1 cellular context compared by ENCODE assay signal in genomic region chr3:32794487-32795308, GRCh38.
TF ChIP-seq lines count a peak whose summit lies in the region.

No MANE protein-coding gene starts in this region.

TF ChIP-seq in HepG2, 621 proteins besides CTCF, POLR2A, EP300 and RAD21 (continued from another document and continues in another):
- TF ChIP-seq ZHX2 (IDR thresholded peaks at IDR 0.05; ENCODE audit: low read depth), result no peak
- TF ChIP-seq ZHX2 (CRISPR knock-in tag; IDR thresholded peaks at IDR 0.05; ENCODE audit: borderline replicate concordance), result no peak
- TF ChIP-seq SAP130 (CRISPR knock-in tag; IDR thresholded peaks at IDR 0.05; ENCODE audit: low read depth), result peak; percentile 75
- TF ChIP-seq ZNF136 (CRISPR knock-in tag; IDR thresholded peaks at IDR 0.05; ENCODE audit: low read depth), result no peak
- no peak for TF ChIP-seq SNAPC2 (CRISPR knock-in tag; IDR thresholded peaks at IDR 0.05)
- TF ChIP-seq REXO4 (CRISPR knock-in tag; IDR thresholded peaks at IDR 0.05; ENCODE audit: borderline replicate concordance), result no peak
- no peak for TF ChIP-seq NFAT5 (CRISPR knock-in tag; IDR thresholded peaks at IDR 0.05)
- no peak for TF ChIP-seq ZNF547 (CRISPR knock-in tag; IDR thresholded peaks at IDR 0.05)
- no peak for TF ChIP-seq PRMT3 (CRISPR knock-in tag; IDR thresholded peaks at IDR 0.05; ENCODE audit: borderline replicate concordance, low read depth)
- no peak for TF ChIP-seq ARNT (IDR thresholded peaks at IDR 0.05)
- no peak for TF ChIP-seq ZNF530 (CRISPR knock-in tag; IDR thresholded peaks at IDR 0.05; ENCODE audit: low read depth)
- no peak for TF ChIP-seq ZKSCAN1 (IDR thresholded peaks at IDR 0.05; ENCODE audit: low read length)
- 0 out of 2 replicates have a peak, but pooled peaks have one; percentile 19 for TF ChIP-seq ZNF431 (CRISPR knock-in tag; IDR thresholded peaks at IDR 0.05; ENCODE audit: borderline replicate concordance, low read depth)
- 0 out of 2 replicates have a peak, but pooled peaks have one; percentile 49 for TF ChIP-seq ZBTB7A (CRISPR knock-in tag; IDR thresholded peaks at IDR 0.05)
- no peak for TF ChIP-seq ZNF678 (CRISPR knock-in tag; IDR thresholded peaks at IDR 0.05)
- TF ChIP-seq ATF4 (CRISPR knock-in tag; IDR thresholded peaks at IDR 0.05), result peak in 1 of 2 experiments; percentile 2; a peak in 1 of 4 replicates
- TF ChIP-seq BHLHE40 (IDR thresholded peaks at IDR 0.05; ENCODE audit: low read length), result 0 out of 2 replicates have a peak, but pooled peaks have one; percentile 32
- TF ChIP-seq TOPORS (CRISPR knock-in tag; IDR thresholded peaks at IDR 0.05), result no peak
- TF ChIP-seq ZHX1 (CRISPR knock-in tag; IDR thresholded peaks at IDR 0.05; ENCODE audit: low read depth), result no peak; the same call in 1 of the 2 replicates
- no peak for TF ChIP-seq MTF1 (CRISPR knock-in tag; IDR thresholded peaks at IDR 0.05)
- TF ChIP-seq AFF4 (CRISPR knock-in tag; IDR thresholded peaks at IDR 0.05), result no peak
- no peak for TF ChIP-seq PAX8 (CRISPR knock-in tag; IDR thresholded peaks at IDR 0.05; ENCODE audit: borderline replicate concordance)
- no peak for TF ChIP-seq SCMH1 (CRISPR knock-in tag; IDR thresholded peaks at IDR 0.05; ENCODE audit: borderline replicate concordance)
- TF ChIP-seq NFATC3 (CRISPR knock-in tag; IDR thresholded peaks at IDR 0.05), result no peak
- no peak for TF ChIP-seq PAF1 (CRISPR knock-in tag; IDR thresholded peaks at IDR 0.05)
- TF ChIP-seq KLF11 (CRISPR knock-in tag; IDR thresholded peaks at IDR 0.05), result no peak
- no peak for TF ChIP-seq ZNF652 (CRISPR knock-in tag; IDR thresholded peaks at IDR 0.05; ENCODE audit: borderline replicate concordance, low read depth)
- TF ChIP-seq SAFB2 (CRISPR knock-in tag; IDR thresholded peaks at IDR 0.05; ENCODE audit: borderline replicate concordance, low read depth), result 0 out of 2 replicates have a peak, but pooled peaks have one; percentile 29
- peak; percentile 61; the same call in 1 of the 2 replicates for TF ChIP-seq SPEN (CRISPR knock-in tag; IDR thresholded peaks at IDR 0.05; ENCODE audit: low read depth)
- 0 out of 2 replicates have a peak, but pooled peaks have one; percentile 19 for TF ChIP-seq DMAP1 (CRISPR knock-in tag; IDR thresholded peaks at IDR 0.05)
- TF ChIP-seq ZNF790 (CRISPR knock-in tag; IDR thresholded peaks at IDR 0.05; ENCODE audit: borderline replicate concordance), result no peak
- TF ChIP-seq PAXIP1 (CRISPR knock-in tag; conservative IDR thresholded peaks at IDR 0.05), result peak; percentile 89
- TF ChIP-seq CREM (IDR thresholded peaks at IDR 0.05), result peak; percentile 81
- TF ChIP-seq CREM (CRISPR knock-in tag; IDR thresholded peaks at IDR 0.05), result no peak
- peak; percentile 37; the same call in 1 of the 2 replicates for TF ChIP-seq ONECUT2 (CRISPR knock-in tag; IDR thresholded peaks at IDR 0.05)
- TF ChIP-seq ZSCAN31 (CRISPR knock-in tag; IDR thresholded peaks at IDR 0.05; ENCODE audit: low read depth), result peak; percentile 73
- TF ChIP-seq ZNF709 (CRISPR knock-in tag; IDR thresholded peaks at IDR 0.05), result no peak
- no peak for TF ChIP-seq ZNF180 (CRISPR knock-in tag; IDR thresholded peaks at IDR 0.05; ENCODE audit: borderline replicate concordance, low read depth)
- peak; percentile 66; the same call in 1 of the 2 replicates for TF ChIP-seq NFKBIZ (CRISPR knock-in tag; IDR thresholded peaks at IDR 0.05)
- peak; percentile 62; the same call in 1 of the 2 replicates for TF ChIP-seq GABPB1 (CRISPR knock-in tag; IDR thresholded peaks at IDR 0.05)
- peak; percentile 86 for TF ChIP-seq HDAC2 (CRISPR knock-in tag; IDR thresholded peaks at IDR 0.05)
